ENCODE assay signal across 24 cellular contexts in genomic region chr2:175595139-175595538, GRCh38.
"Had no signal": no experiment of that assay in that cellular context is flagged by ENCODE, and none has a peak within 500 bp of the region (broad histone marks: within the 10 kb centered on the region; RNA-seq: fewer than 3 reads in every experiment).

No MANE protein-coding gene starts in this region.

- H3K27ac ChIP-seq: sigmoid colon, spleen, tibial nerve had no signal

- H3K36me3 Mint-ChIP-seq: activated CD4-positive, alpha-beta memory T cell treated with anti-CD3 and anti-CD28 coated beads for 36 hours; activated naive CD8-positive, alpha-beta T cell treated with anti-CD3 and anti-CD28 coated beads for 36 hours had no signal

- H3K4me1 Mint-ChIP-seq: activated naive CD8-positive, alpha-beta T cell treated with anti-CD3 and anti-CD28 coated beads for 36 hours had no signal

- DNase-seq: activated CD4-positive, alpha-beta memory T cell treated with anti-CD3 and anti-CD28 coated beads for 36 hours; activated CD4-positive, alpha-beta T cell treated with anti-CD3 and anti-CD28 coated beads for 4 hours; activated CD4-positive, CD25-positive, alpha-beta regulatory T cell; activated naive CD4-positive, alpha-beta T cell treated with Interleukin-2 at 50 U/mL for 16 hours; activated naive CD8-positive, alpha-beta T cell treated with anti-CD3 and anti-CD28 coated beads for 36 hours; activated T-cell treated with anti-CD3 and anti-CD28 coated beads, Interleukin-2, amount 50 U/mL, for 48 hours; central memory CD4-positive, alpha-beta T cell; dermis blood vessel endothelial cell; effector memory CD4-positive, alpha-beta T cell; foreskin melanocyte; hypothalamus; left ventricle myocardium superior; mammary epithelial cell; posterior cingulate gyrus; sigmoid colon; spleen; stimulated activated CD4-positive, alpha-beta T cell treated with anti-CD3 and anti-CD28 coated beads, Interleukin-4, amount 100 ng/mL, for 1 hour; stimulated activated naive CD4-positive, alpha-beta T cell treated with Interleukin-2 at 50 U/mL for 16 hours; T1000 had no signal

- H3K4me3 ChIP-seq: sigmoid colon, spleen, tibial nerve had no signal

- H3K9me3 ChIP-seq: sigmoid colon, spleen, tibial nerve had no signal

- ATAC-seq: esophagus mucosa, left ventricle myocardium superior had no signal

- H3K9me3 Mint-ChIP-seq: activated CD4-positive, alpha-beta memory T cell treated with anti-CD3 and anti-CD28 coated beads for 36 hours had no signal

- H3K4me1 ChIP-seq: spleen had no signal

- H3K27me3 ChIP-seq: sigmoid colon, spleen, tibial nerve had no signal

- H3K4me3 Mint-ChIP-seq: activated CD4-positive, alpha-beta memory T cell treated with anti-CD3 and anti-CD28 coated beads for 36 hours; activated naive CD8-positive, alpha-beta T cell treated with anti-CD3 and anti-CD28 coated beads for 36 hours had no signal

- H3K36me3 ChIP-seq: sigmoid colon, spleen, tibial nerve had no signal

- H3K27ac Mint-ChIP-seq: activated CD4-positive, alpha-beta memory T cell treated with anti-CD3 and anti-CD28 coated beads for 36 hours; activated naive CD8-positive, alpha-beta T cell treated with anti-CD3 and anti-CD28 coated beads for 36 hours had no signal

- FAIRE-seq: astrocyte, endothelial cell of umbilical vein, urothelium cell line had no signal

- H3K27me3 Mint-ChIP-seq: activated CD4-positive, alpha-beta memory T cell treated with anti-CD3 and anti-CD28 coated beads for 36 hours had no signal
